ENCODE assay signal across 2 cellular contexts in genomic region chr6:15087234-15087633, GRCh38.
TF ChIP-seq lines count a peak whose summit lies in the region.

No MANE protein-coding gene starts in this region.

TF ChIP-seq in K562, 482 proteins besides CTCF, POLR2A, EP300 and RAD21 (continued from another document and continues in another):
- TF ChIP-seq, protein P1, sequence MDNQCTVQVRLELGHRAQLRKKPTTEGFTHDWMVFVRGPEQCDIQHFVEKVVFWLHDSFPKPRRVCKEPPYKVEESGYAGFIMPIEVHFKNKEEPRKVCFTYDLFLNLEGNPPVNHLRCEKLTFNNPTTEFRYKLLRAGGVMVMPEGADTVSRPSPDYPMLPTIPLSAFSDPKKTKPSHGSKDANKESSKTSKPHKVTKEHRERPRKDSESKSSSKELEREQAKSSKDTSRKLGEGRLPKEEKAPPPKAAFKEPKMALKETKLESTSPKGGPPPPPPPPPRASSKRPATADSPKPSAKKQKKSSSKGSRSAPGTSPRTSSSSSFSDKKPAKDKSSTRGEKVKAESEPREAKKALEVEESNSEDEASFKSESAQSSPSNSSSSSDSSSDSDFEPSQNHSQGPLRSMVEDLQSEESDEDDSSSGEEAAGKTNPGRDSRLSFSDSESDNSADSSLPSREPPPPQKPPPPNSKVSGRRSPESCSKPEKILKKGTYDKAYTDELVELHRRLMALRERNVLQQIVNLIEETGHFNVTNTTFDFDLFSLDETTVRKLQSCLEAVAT (IDR thresholded peaks at IDR 0.05) = peak in 1 of 2 experiments; percentile 4; a peak in 1 of 4 replicates
- TF ChIP-seq FOXP4 (CRISPR knock-in tag; IDR thresholded peaks at IDR 0.05; ENCODE audit: borderline replicate concordance) (no peak), ZNF263 (CRISPR knock-in tag; IDR thresholded peaks at IDR 0.05; ENCODE audit: borderline replicate concordance) (peak; percentile 50; the same call in 1 of the 2 replicates), NRF1 (conservative IDR thresholded peaks at IDR 0.05 in 1 of 2, IDR thresholded peaks at IDR 0.05 in 1 of 2) (0 out of 4 replicates have a peak, but pooled peaks of 1 of the 2 experiments have one; percentile 4), GABPA (tag; conservative IDR thresholded peaks at IDR 0.05; ENCODE audit: low read depth) (0 out of 2 replicates have a peak, but pooled peaks have one; percentile 4), HDAC1 (IDR thresholded peaks at IDR 0.05) (0 out of 4 replicates have a peak, but pooled peaks of 1 of the 2 experiments have one; percentile 0), TAF1 (IDR thresholded peaks at IDR 0.05; ENCODE audit: control insufficient read depth, extremely low read depth, insufficient read depth, low read length, severe bottlenecking) (no peak), FOXK2 (conservative IDR thresholded peaks at IDR 0.05 in 1 of 2, IDR thresholded peaks at IDR 0.05 in 1 of 2; ENCODE audit: low read depth in 2 of 2) (0 out of 4 replicates have a peak, but pooled peaks of 1 of the 2 experiments have one; percentile 20), ZBTB40 (IDR thresholded peaks at IDR 0.05) (no peak), ZBTB40 (CRISPR knock-in tag; IDR thresholded peaks at IDR 0.05) (no peak), ZNF146 (CRISPR knock-in tag; IDR thresholded peaks at IDR 0.05; ENCODE audit: unreplicated experiment) (no peak), ZNF253 (CRISPR knock-in tag; conservative IDR thresholded peaks at IDR 0.05) (no peak)

TF ChIP-seq in WTC11, 78 proteins besides CTCF, POLR2A, EP300 and RAD21 (continued from another document):
- TF ChIP-seq, protein P2, sequence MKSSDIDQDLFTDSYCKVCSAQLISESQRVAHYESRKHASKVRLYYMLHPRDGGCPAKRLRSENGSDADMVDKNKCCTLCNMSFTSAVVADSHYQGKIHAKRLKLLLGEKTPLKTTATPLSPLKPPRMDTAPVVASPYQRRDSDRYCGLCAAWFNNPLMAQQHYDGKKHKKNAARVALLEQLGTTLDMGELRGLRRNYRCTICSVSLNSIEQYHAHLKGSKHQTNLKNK (CRISPR knock-in tag; IDR thresholded peaks at IDR 0.05) = no peak
- no peak for TF ChIP-seq NFE2L1 (CRISPR knock-in tag; IDR thresholded peaks at IDR 0.05)
- no peak for TF ChIP-seq NR2C2 (CRISPR knock-in tag; IDR thresholded peaks at IDR 0.05)
- TF ChIP-seq, protein P3, sequence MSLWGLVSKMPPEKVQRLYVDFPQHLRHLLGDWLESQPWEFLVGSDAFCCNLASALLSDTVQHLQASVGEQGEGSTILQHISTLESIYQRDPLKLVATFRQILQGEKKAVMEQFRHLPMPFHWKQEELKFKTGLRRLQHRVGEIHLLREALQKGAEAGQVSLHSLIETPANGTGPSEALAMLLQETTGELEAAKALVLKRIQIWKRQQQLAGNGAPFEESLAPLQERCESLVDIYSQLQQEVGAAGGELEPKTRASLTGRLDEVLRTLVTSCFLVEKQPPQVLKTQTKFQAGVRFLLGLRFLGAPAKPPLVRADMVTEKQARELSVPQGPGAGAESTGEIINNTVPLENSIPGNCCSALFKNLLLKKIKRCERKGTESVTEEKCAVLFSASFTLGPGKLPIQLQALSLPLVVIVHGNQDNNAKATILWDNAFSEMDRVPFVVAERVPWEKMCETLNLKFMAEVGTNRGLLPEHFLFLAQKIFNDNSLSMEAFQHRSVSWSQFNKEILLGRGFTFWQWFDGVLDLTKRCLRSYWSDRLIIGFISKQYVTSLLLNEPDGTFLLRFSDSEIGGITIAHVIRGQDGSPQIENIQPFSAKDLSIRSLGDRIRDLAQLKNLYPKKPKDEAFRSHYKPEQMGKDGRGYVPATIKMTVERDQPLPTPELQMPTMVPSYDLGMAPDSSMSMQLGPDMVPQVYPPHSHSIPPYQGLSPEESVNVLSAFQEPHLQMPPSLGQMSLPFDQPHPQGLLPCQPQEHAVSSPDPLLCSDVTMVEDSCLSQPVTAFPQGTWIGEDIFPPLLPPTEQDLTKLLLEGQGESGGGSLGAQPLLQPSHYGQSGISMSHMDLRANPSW (CRISPR knock-in tag; conservative IDR thresholded peaks at IDR 0.05; ENCODE audit: low read depth) = no peak
- no peak for TF ChIP-seq NFATC4 (CRISPR knock-in tag; IDR thresholded peaks at IDR 0.05)
- no peak for TF ChIP-seq TEAD1 (CRISPR knock-in tag; IDR thresholded peaks at IDR 0.05)
- TF ChIP-seq ZNF425 (CRISPR knock-in tag; conservative IDR thresholded peaks at IDR 0.05) = no peak
- TF ChIP-seq, protein P4, sequence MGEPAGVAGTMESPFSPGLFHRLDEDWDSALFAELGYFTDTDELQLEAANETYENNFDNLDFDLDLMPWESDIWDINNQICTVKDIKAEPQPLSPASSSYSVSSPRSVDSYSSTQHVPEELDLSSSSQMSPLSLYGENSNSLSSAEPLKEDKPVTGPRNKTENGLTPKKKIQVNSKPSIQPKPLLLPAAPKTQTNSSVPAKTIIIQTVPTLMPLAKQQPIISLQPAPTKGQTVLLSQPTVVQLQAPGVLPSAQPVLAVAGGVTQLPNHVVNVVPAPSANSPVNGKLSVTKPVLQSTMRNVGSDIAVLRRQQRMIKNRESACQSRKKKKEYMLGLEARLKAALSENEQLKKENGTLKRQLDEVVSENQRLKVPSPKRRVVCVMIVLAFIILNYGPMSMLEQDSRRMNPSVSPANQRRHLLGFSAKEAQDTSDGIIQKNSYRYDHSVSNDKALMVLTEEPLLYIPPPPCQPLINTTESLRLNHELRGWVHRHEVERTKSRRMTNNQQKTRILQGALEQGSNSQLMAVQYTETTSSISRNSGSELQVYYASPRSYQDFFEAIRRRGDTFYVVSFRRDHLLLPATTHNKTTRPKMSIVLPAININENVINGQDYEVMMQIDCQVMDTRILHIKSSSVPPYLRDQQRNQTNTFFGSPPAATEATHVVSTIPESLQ (CRISPR knock-in tag; IDR thresholded peaks at IDR 0.05) = no peak
- TF ChIP-seq JUN (CRISPR knock-in tag; IDR thresholded peaks at IDR 0.05) = no peak
- TF ChIP-seq, protein P5, sequence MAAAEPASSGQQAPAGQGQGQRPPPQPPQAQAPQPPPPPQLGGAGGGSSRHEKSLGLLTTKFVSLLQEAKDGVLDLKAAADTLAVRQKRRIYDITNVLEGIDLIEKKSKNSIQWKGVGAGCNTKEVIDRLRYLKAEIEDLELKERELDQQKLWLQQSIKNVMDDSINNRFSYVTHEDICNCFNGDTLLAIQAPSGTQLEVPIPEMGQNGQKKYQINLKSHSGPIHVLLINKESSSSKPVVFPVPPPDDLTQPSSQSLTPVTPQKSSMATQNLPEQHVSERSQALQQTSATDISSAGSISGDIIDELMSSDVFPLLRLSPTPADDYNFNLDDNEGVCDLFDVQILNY (CRISPR knock-in tag; IDR thresholded peaks at IDR 0.05) = no peak
TF ChIP-seq in WTC11: peak in this region for 0.
